18 cellular contexts compared by ENCODE assay signal in the genomic region with DNA sequence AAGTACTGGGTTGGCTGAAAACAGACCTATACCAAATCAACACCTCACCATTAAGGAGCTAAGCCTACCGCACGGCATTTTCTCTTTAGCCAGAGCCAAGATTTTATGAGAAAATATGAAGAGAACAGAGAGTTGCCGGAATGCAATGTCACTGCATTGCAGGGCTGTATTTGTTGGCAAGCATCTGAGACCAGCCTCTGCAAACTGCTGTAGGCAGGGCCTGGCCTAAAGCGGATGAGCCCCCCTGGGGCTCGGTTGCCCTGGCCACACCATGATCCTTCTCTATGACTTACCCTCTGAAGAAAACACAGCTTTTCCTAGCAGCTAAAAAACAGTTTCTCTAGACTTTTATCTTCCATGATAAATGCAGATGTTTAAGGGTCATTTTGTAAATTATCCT.
DNase-seq lines count a peak whose midpoint lies in the region; TF ChIP-seq lines count a peak whose summit lies in the region.
"Had no signal": no experiment of that assay in that cellular context is flagged by ENCODE, and none has a peak within 500 bp of the region (broad histone marks: within the 10 kb centered on the region; RNA-seq: fewer than 3 reads in every experiment).

No MANE protein-coding gene starts in this region.

- peak; percentile 44 for DNase-seq in LHCN-M2 (ENCODE audit: low read depth)
- DNase-seq in choroid plexus epithelial cell (ENCODE audit: low read depth), result peak; percentile 97
- peak; percentile 77 for DNase-seq in iris pigment epithelial cell (ENCODE audit: low read depth)
- peak; percentile 76 for DNase-seq in smooth muscle cell of the brain vasculature (ENCODE audit: low read depth, low spot score)
- no peak for DNase-seq in NCI-H2196 treated with DMSO at 0.1 percent for 48 hours (lab: John Stamatoyannopoulos, UW; ENCODE audit: unreplicated experiment)
- DNase-seq in activated naive CD4-positive, alpha-beta T cell treated with anti-CD3 and anti-CD28 coated beads, Interleukin-2, amount 50 U/mL, for 16 hours, result no peak
- DNase-seq in KBM-7, result no peak
- no peak for DNase-seq in GM13977 (ENCODE audit: low spot score)
- DNase-seq: activated CD4-positive, alpha-beta T cell treated with anti-CD3 and anti-CD28 coated beads for 1 hour; activated CD8-positive, alpha-beta memory T cell treated with anti-CD3 and anti-CD28 coated beads, Interleukin-2, amount 50 U/mL, for 48 hours; activated naive CD4-positive, alpha-beta T cell treated with anti-CD3 and anti-CD28 coated beads for 36 hours; cerebellar nuclear complex; hippocampal formation; Kasumi-1; left colon; NCI-H1436 treated with DMSO at 0.1 percent for 48 hours; NCI-H446; SHP77 treated with DMSO at 0.1 percent for 48 hours had no signal

- TF ChIP-seq CTCF in choroid plexus epithelial cell (conservative IDR thresholded peaks at IDR 0.05; ENCODE audit: low read depth, low read length) (no peak), GM13977 (IDR thresholded peaks at IDR 0.05; ENCODE audit: extremely low read depth, insufficient read depth, missing control alignments) (no peak)

- in situ Hi-C loops in KBM-7 (cut with MboI; ENCODE audit: low pct_unique_long_range_greater_than_20kb, low sequenced_read_pairs), result no loop called here
- in situ Hi-C loops in GM13977 (cut with MboI; ENCODE audit: low pct_unique_long_range_greater_than_20kb, low sequenced_read_pairs, unreplicated experiment), result no loop called here

- H3K4me3 ChIP-seq in choroid plexus epithelial cell (ENCODE audit: low read depth, low read length), result peak overlapping the region; percentile 13

Comparison
In these comparisons a context has a peak if more than half of its experiments do, and no peak if none do; other contexts are left out.
1. DNase-seq: peak in LHCN-M2 (single experiment), choroid plexus epithelial cell (single experiment), iris pigment epithelial cell (single experiment) and smooth muscle cell of the brain vasculature (single experiment); none in NCI-H2196 treated with DMSO at 0.1 percent for 48 hours (single experiment), activated naive CD4-positive, alpha-beta T cell treated with anti-CD3 and anti-CD28 coated beads, Interleukin-2, amount 50 U/mL, for 16 hours (single experiment), KBM-7 (single experiment) and GM13977 (single experiment).